ENCODE assay signal across 9 cellular contexts in the genomic region with DNA sequence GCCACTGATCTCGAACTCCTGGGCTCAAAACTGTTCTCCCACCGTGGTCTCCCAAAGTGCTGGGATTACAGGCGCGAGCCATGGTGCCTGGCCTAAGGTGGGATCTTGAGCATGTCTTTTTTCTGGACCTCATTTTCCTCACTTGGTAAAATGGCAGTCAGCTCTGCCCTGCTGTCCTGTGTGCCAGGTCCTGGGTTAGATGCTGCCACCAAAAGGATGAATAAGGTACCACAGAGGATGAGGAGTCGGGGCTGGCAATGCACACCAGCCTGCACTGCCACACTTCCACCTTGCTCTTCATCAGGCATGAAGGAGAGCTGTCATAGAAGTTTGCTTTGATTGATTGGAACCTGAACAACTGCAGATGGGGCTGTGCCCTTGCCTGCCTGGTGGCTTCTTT. TPM values are rescaled to one million over a fixed set of nuclear protein-coding genes. Genes with fewer than 3 reads are reported as not detected.
DNase-seq lines count a peak whose midpoint lies in the region; ATAC-seq and TF ChIP-seq lines count a peak whose summit lies in the region.
"Had no signal": no experiment of that assay in that cellular context is flagged by ENCODE, and none has a peak within 500 bp of the region (broad histone marks: within the 10 kb centered on the region; RNA-seq: fewer than 3 reads in every experiment).

No MANE protein-coding gene starts in this region.

- H3K9me3 Mint-ChIP-seq in WTC11: no peaks in the 10 kb centered on the region

- no peak overlapping the region for H3K4me3 ChIP-seq in H7 (ENCODE audit: insufficient read depth, low read depth, low read length)

- DNase-seq in CD1c-positive myeloid dendritic cell (ENCODE audit: extremely low spot score): peak; percentile 20
- DNase-seq in H7: peak; percentile 76
- no peak for DNase-seq in WTC11 (ENCODE audit: low spot score)
- DNase-seq in left lobe of liver (ENCODE audit: low spot score): no peak
- no peak for DNase-seq in GOT3 (lab: John Stamatoyannopoulos, UW)
- DNase-seq in C1 segment of cervical spinal cord (lab: John Stamatoyannopoulos, UW): no peak
- DNase-seq in NCI-H1048 (lab: John Stamatoyannopoulos, UW): no peak

- CTCF ChIA-PET in WTC11 (lab: Charles Lee): interaction anchor here (0.5 to 5.1 kb wide), 12 partner anchors 10 to 208 kb away, joined by 3 to 39 read pairs (median 6); partner anchors contain the start of genes ACO2 and PHF5A

- H3K4me3 Mint-ChIP-seq in WTC11: no peak overlapping the region

- H3K36me3 Mint-ChIP-seq in WTC11: peaks cover 21% of the 10 kb centered on the region

- H3K27ac Mint-ChIP-seq in WTC11: no peak overlapping the region

- H3K4me1 Mint-ChIP-seq in WTC11: no peaks in the 10 kb centered on the region

- H3K36me3 ChIP-seq in H7 (replicated peaks; ENCODE audit: control insufficient read depth, insufficient read depth, low read length): peaks cover 8% of the 10 kb centered on the region

- no peak for TF ChIP-seq CTCF in WTC11 (IDR thresholded peaks at IDR 0.05)

- POLR2A ChIA-PET in WTC11 (lab: Charles Lee): interaction anchor here (1.1 kb wide), 1 partner anchor 24 kb away, joined by 3 read pairs; no protein-coding TSS in a partner anchor

- ATAC-seq in WTC11 (peak; percentile 78), left lobe of liver (peak; percentile 63), GM21717 (IDR thresholded peaks at IDR 0.05; ENCODE audit: unreplicated experiment) (no peak)

- H3K27me3 ChIP-seq in H7 (ENCODE audit: control insufficient read depth, insufficient read depth, low read length): no peaks in the 10 kb centered on the region

- no peaks in the 10 kb centered on the region for H3K27me3 Mint-ChIP-seq in WTC11 (ENCODE audit: low read depth)

TF ChIP-seq in WTC11, 78 proteins besides CTCF, POLR2A, EP300 and RAD21:
- TF ChIP-seq PRRX2 (CRISPR knock-in tag; IDR thresholded peaks at IDR 0.05): no peak
- no peak for TF ChIP-seq USF1 (CRISPR knock-in tag; IDR thresholded peaks at IDR 0.05)
- TF ChIP-seq ZMAT4 (CRISPR knock-in tag; IDR thresholded peaks at IDR 0.05): no peak
- TF ChIP-seq, protein P1, sequence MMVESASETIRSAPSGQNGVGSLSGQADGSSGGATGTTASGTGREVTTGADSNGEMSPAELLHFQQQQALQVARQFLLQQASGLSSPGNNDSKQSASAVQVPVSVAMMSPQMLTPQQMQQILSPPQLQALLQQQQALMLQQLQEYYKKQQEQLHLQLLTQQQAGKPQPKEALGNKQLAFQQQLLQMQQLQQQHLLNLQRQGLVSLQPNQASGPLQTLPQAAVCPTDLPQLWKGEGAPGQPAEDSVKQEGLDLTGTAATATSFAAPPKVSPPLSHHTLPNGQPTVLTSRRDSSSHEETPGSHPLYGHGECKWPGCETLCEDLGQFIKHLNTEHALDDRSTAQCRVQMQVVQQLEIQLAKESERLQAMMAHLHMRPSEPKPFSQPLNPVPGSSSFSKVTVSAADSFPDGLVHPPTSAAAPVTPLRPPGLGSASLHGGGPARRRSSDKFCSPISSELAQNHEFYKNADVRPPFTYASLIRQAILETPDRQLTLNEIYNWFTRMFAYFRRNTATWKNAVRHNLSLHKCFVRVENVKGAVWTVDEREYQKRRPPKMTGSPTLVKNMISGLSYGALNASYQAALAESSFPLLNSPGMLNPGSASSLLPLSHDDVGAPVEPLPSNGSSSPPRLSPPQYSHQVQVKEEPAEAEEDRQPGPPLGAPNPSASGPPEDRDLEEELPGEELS (CRISPR knock-in tag; IDR thresholded peaks at IDR 0.05): no peak
- TF ChIP-seq, protein P2, sequence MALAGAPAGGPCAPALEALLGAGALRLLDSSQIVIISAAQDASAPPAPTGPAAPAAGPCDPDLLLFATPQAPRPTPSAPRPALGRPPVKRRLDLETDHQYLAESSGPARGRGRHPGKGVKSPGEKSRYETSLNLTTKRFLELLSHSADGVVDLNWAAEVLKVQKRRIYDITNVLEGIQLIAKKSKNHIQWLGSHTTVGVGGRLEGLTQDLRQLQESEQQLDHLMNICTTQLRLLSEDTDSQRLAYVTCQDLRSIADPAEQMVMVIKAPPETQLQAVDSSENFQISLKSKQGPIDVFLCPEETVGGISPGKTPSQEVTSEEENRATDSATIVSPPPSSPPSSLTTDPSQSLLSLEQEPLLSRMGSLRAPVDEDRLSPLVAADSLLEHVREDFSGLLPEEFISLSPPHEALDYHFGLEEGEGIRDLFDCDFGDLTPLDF (CRISPR knock-in tag; IDR thresholded peaks at IDR 0.05): no peak
- TF ChIP-seq, protein P3, sequence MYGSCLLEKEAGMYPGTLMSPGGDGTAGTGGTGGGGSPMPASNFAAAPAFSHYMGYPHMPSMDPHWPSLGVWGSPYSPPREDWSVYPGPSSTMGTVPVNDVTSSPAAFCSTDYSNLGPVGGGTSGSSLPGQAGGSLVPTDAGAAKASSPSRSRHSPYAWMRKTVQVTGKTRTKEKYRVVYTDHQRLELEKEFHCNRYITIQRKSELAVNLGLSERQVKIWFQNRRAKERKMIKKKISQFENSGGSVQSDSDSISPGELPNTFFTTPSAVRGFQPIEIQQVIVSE (CRISPR knock-in tag; IDR thresholded peaks at IDR 0.05; ENCODE audit: borderline replicate concordance): no peak
- no peak for TF ChIP-seq RELA (CRISPR knock-in tag; IDR thresholded peaks at IDR 0.05; ENCODE audit: borderline replicate concordance)
- TF ChIP-seq ATF6 (CRISPR knock-in tag; IDR thresholded peaks at IDR 0.05): no peak
- no peak for TF ChIP-seq ZNF317 (CRISPR knock-in tag; IDR thresholded peaks at IDR 0.05; ENCODE audit: borderline replicate concordance, low read depth)
- no peak for TF ChIP-seq FOXK1 (CRISPR knock-in tag; IDR thresholded peaks at IDR 0.05)
- TF ChIP-seq GABPB1 (CRISPR knock-in tag; IDR thresholded peaks at IDR 0.05): no peak
- TF ChIP-seq ZNF219 (CRISPR knock-in tag; IDR thresholded peaks at IDR 0.05; ENCODE audit: borderline replicate concordance): no peak
- no peak for TF ChIP-seq PREB (CRISPR knock-in tag; IDR thresholded peaks at IDR 0.05; ENCODE audit: borderline replicate concordance)

RNA-seq across cellular contexts. Expression of gene ACO2, which starts 32.3 kb away (rescaled TPM):
- total RNA-seq in H7 (2014; rRNA removed; shearing (Covaris generic)): 101 and 103 TPM in 2 replicates
- 98.3 to 104 TPM (median 99.3 TPM) in 3 replicates for total RNA-seq in WTC11 (2021)
- total RNA-seq in left lobe of liver: 71.8 TPM

RNA-seq across cellular contexts. Expression of gene PHF5A, which starts 32.7 kb away (rescaled TPM):
- 111 and 115 TPM in 2 replicates for total RNA-seq in H7 (2014; rRNA removed; shearing (Covaris generic))
- 93.1 to 99.6 TPM (median 97.9 TPM) in 3 replicates for total RNA-seq in WTC11 (2021)
- total RNA-seq in left lobe of liver: 14.6 TPM

RNA-seq across cellular contexts. Expression of gene POLR3H, which starts 43.1 kb away (rescaled TPM):
- 8.5 and 9.5 TPM in 2 replicates for total RNA-seq in H7 (2014; rRNA removed; shearing (Covaris generic))
- 28.8 to 30.8 TPM (median 29.8 TPM) in 3 replicates for total RNA-seq in WTC11 (2021)
- 22.5 TPM for total RNA-seq in left lobe of liver

RNA-seq across cellular contexts. Expression of gene TOB2, which starts 54.6 kb away (rescaled TPM):
- total RNA-seq in H7 (2014; rRNA removed; shearing (Covaris generic)): 31.7 and 33.1 TPM in 2 replicates
- total RNA-seq in WTC11 (2021): 46.6 to 52.2 TPM (median 49.4 TPM) in 3 replicates
- total RNA-seq in left lobe of liver: 40.1 TPM

RNA-seq across cellular contexts. Expression of gene CSDC2, which starts 59.6 kb away (rescaled TPM):
- 0.78 and 2.2 TPM in 2 replicates for total RNA-seq in H7 (2014; rRNA removed; shearing (Covaris generic))
- 1.1 to 1.9 TPM (median 1.7 TPM) in 3 replicates for total RNA-seq in WTC11 (2021)
- 0.88 TPM for total RNA-seq in left lobe of liver
- total RNA-seq: activated CD8-positive, alpha-beta memory T cell treated with anti-CD3 and anti-CD28 coated beads for 36 hours had no signal

Comparison
In these comparisons a context has a peak if more than half of its experiments do, and no peak if none do; other contexts are left out.
1. DNase-seq: peak in CD1c-positive myeloid dendritic cell (single experiment) and H7 (single experiment); none in WTC11 (single experiment), left lobe of liver (single experiment), GOT3 (single experiment), C1 segment of cervical spinal cord (0 of 14) and NCI-H1048 (single experiment).